ENCODE assay signal across 13 cellular contexts in genomic region chr5:88813805-88814584, GRCh38.
DNase-seq lines count a peak whose midpoint lies in the region; ATAC-seq and TF ChIP-seq lines count a peak whose summit lies in the region.
"Had no signal": no experiment of that assay in that cellular context is flagged by ENCODE, and none has a peak within 500 bp of the region (broad histone marks: within the 10 kb centered on the region; RNA-seq: fewer than 3 reads in every experiment).

No MANE protein-coding gene starts in this region.

- in situ Hi-C loops in KBM-7 (cut with MboI; ENCODE audit: low pct_unique_long_range_greater_than_20kb, low sequenced_read_pairs): no loop called here
- in situ Hi-C loops in brain microvascular endothelial cell (cut with HindIII; ENCODE audit: low pct_ligation_motif_present, low sequenced_read_pairs): no loop called here

- no peak overlapping the region for H3K27ac ChIP-seq in brain microvascular endothelial cell
- H3K27ac ChIP-seq: tibial artery had no signal

- ATAC-seq in GM19351 (IDR thresholded peaks at IDR 0.05; ENCODE audit: unreplicated experiment) (no peak), GM18505 (IDR thresholded peaks at IDR 0.05; ENCODE audit: unreplicated experiment) (no peak)

- H3K4me3 ChIP-seq in GM08714 (ENCODE audit: low read length) (peak overlapping the region; percentile 17; the same call in 1 of the 2 replicates), brain microvascular endothelial cell (ENCODE audit: low read depth, low read length) (no peak overlapping the region)
- H3K4me3 ChIP-seq: MG63, tibial artery had no signal

- H3K27me3 ChIP-seq in brain microvascular endothelial cell (replicated peaks): no peaks in the 10 kb centered on the region
- H3K27me3 ChIP-seq: MG63, tibial artery had no signal

- TF ChIP-seq CTCF in brain microvascular endothelial cell (IDR thresholded peaks at IDR 0.05; ENCODE audit: low read depth, low read length, missing control alignments): no peak

- TF ChIP-seq POLR2A in GM18505 (IDR thresholded peaks at IDR 0.05; ENCODE audit: borderline replicate concordance, extremely low read depth, insufficient read depth, insufficient read length): no peak

- H3K36me3 ChIP-seq in brain microvascular endothelial cell (replicated peaks): no peaks in the 10 kb centered on the region
- H3K36me3 ChIP-seq: tibial artery had no signal

- peak; percentile 54 for DNase-seq in KBM-7
- peak; percentile 14 for DNase-seq in brain microvascular endothelial cell
- DNase-seq in midbrain (lab: John Stamatoyannopoulos, UW): peak; percentile 36
- no peak for DNase-seq in KG1 (lab: John Stamatoyannopoulos, UW)
- DNase-seq in SHP77 treated with DMSO at 0.1 percent for 48 hours (lab: John Stamatoyannopoulos, UW): no peak
- DNase-seq: activated CD4-positive, alpha-beta T cell treated with anti-CD3 and anti-CD28 coated beads, Interleukin-2, amount 50 U/mL, for 4 hours; foreskin fibroblast; MG63; NCI-H748 treated with DMSO at 0.1 percent for 48 hours; tibial artery had no signal

Comparison
In these comparisons a context has a peak if more than half of its experiments do, and no peak if none do; other contexts are left out.
1. DNase-seq: peak in KBM-7 (single experiment), brain microvascular endothelial cell (single experiment) and midbrain (single experiment); none in KG1 (single experiment) and SHP77 treated with DMSO at 0.1 percent for 48 hours (single experiment).